ENCODE assay signal across 27 cellular contexts in the genomic region with DNA sequence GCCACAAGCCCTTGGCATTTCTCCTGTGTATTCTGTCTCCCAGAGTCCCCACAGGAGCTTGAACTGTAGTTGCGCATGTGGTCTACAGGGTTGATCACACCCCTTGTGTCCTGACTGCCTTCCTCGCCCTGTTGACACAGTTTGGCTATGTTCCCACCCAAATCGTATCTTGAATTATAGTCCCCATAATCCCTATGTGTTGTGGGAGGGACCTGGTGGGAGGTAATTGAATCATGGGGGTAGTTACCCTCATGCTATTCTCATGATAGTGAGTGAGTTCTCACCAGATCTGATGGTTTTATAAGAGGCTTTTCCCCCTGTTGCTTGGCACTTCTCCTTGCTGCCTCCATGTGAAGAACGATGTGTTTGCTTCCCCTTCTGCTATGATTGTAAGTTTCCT. TPM values are rescaled to one million over a fixed set of nuclear protein-coding genes. Genes with fewer than 3 reads are reported as not detected.
DNase-seq lines count a peak whose midpoint lies in the region; ATAC-seq and TF ChIP-seq lines count a peak whose summit lies in the region.
"Had no signal": no experiment of that assay in that cellular context is flagged by ENCODE, and none has a peak within 500 bp of the region (broad histone marks: within the 10 kb centered on the region; RNA-seq: fewer than 3 reads in every experiment).

No MANE protein-coding gene starts in this region.

- no peak overlapping the region for H3K4me3 Mint-ChIP-seq in T-helper 17 cell
- no peak overlapping the region for H3K4me3 Mint-ChIP-seq in nephron progenitor cell
- H3K4me3 Mint-ChIP-seq: CD14-positive monocyte; CD4-positive, alpha-beta memory T cell; CD4-positive, CD25-positive, alpha-beta regulatory T cell; CD8-positive, alpha-beta memory T cell had no signal

- no peak overlapping the region for H3K4me3 ChIP-seq in HEK293 (ENCODE audit: low read depth, low read length)
- no peak overlapping the region for H3K4me3 ChIP-seq in stomach
- H3K4me3 ChIP-seq: BLaER1, GM12878 had no signal

- POLR2A ChIA-PET in HEK293 (lab: Yijun Ruan, JAX), result no interaction called here

- WGBS in stomach, 5 donors, result 41 to 49% (median 47%) methylated on average over 4 of the region's 4 CpGs

- no peak overlapping the region for H3K27ac ChIP-seq in HEK293 (ENCODE audit: extremely low read depth, low read depth, low read length)
- H3K27ac ChIP-seq in stomach, result no peak overlapping the region
- H3K27ac ChIP-seq: BLaER1 had no signal

- no peaks in the 10 kb centered on the region for H3K36me3 Mint-ChIP-seq in T-helper 17 cell (ENCODE audit: low read depth)
- no peaks in the 10 kb centered on the region for H3K36me3 Mint-ChIP-seq in nephron progenitor cell (ENCODE audit: low read depth)
- H3K36me3 Mint-ChIP-seq: CD14-positive monocyte; CD4-positive, alpha-beta memory T cell; CD4-positive, CD25-positive, alpha-beta regulatory T cell; CD8-positive, alpha-beta memory T cell had no signal

- intact Hi-C loops in stomach (cut with DNase I; ENCODE audit: low total_unique reads), result no loop called here

- H3K36me3 ChIP-seq in HEK293 (ENCODE audit: control insufficient read depth in 2 of 2, insufficient read depth in 1 of 2, low read length in 2 of 2) (no peaks in the 10 kb centered on the region), stomach (no peaks in the 10 kb centered on the region)
- H3K36me3 ChIP-seq: BE2C, BLaER1 had no signal

- H3K9me3 ChIP-seq in HEK293 (ENCODE audit: control insufficient read depth, insufficient read depth, low read depth, low read length) (no peaks in the 10 kb centered on the region), T-helper 17 cell (ENCODE audit: control insufficient read depth, low read length, poor library complexity, severe bottlenecking) (no peaks in the 10 kb centered on the region), stomach (no peaks in the 10 kb centered on the region)
- H3K9me3 ChIP-seq: BE2C had no signal

- H3K4me1 ChIP-seq in HEK293 (ENCODE audit: control insufficient read depth, insufficient read depth, low read length) (no peaks in the 10 kb centered on the region), stomach (no peaks in the 10 kb centered on the region)

- no peak for TF ChIP-seq EP300 in stomach (IDR thresholded peaks at IDR 0.05)

- H3K4me1 Mint-ChIP-seq in T-helper 17 cell (no peaks in the 10 kb centered on the region), nephron progenitor cell (peaks cover 15% of the 10 kb centered on the region)
- H3K4me1 Mint-ChIP-seq: CD4-positive, alpha-beta memory T cell; CD4-positive, CD25-positive, alpha-beta regulatory T cell; CD8-positive, alpha-beta memory T cell had no signal

- DNase-seq in T-helper 17 cell, result no peak
- DNase-seq in nephron progenitor cell, result no peak
- DNase-seq in stomach, result no peak
- DNase-seq: 8988T; ACHN; BE2C; C1 segment of cervical spinal cord; CD4-positive, alpha-beta memory T cell; CD4-positive, CD25-positive, alpha-beta regulatory T cell; CD8-positive, alpha-beta memory T cell; COR-L47; DMS 273 treated with DMSO at 0.1 percent for 48 hours; DMS153; DMS53; DMS79; DND-41; EL; GDM1 had no signal

- no peaks in the 10 kb centered on the region for H3K9me3 Mint-ChIP-seq in nephron progenitor cell
- H3K9me3 Mint-ChIP-seq: CD4-positive, CD25-positive, alpha-beta regulatory T cell; CD8-positive, alpha-beta memory T cell had no signal

- CTCF ChIA-PET in HEK293 (lab: Yijun Ruan, JAX), result interaction anchor here (0.7 kb wide), 1 partner anchor 387 kb away, joined by 3 read pairs; no protein-coding TSS in a partner anchor

- ATAC-seq in T-helper 17 cell (no peak), HG03457 (IDR thresholded peaks at IDR 0.05; ENCODE audit: unreplicated experiment) (no peak)
- ATAC-seq: GM12878 had no signal

- TF ChIP-seq POLR2A in stomach (IDR thresholded peaks at IDR 0.05), result no peak

- peaks cover 4% of the 10 kb centered on the region for H3K27me3 Mint-ChIP-seq in T-helper 17 cell
- H3K27me3 Mint-ChIP-seq in nephron progenitor cell (ENCODE audit: low read depth, poor library complexity), result peaks cover 29% of the 10 kb centered on the region
- H3K27me3 Mint-ChIP-seq: CD4-positive, CD25-positive, alpha-beta regulatory T cell had no signal

- H3K27me3 ChIP-seq in stomach, result no peaks in the 10 kb centered on the region
- H3K27me3 ChIP-seq: BE2C, BLaER1 had no signal

- TF ChIP-seq CTCF in HEK293 (tag by site-specific recombination; IDR thresholded peaks at IDR 0.05), result no peak
- no peak for TF ChIP-seq CTCF in nephron progenitor cell (IDR thresholded peaks at IDR 0.05)
- no peak for TF ChIP-seq CTCF in stomach (IDR thresholded peaks at IDR 0.05)

- H3K27ac Mint-ChIP-seq in T-helper 17 cell (peak overlapping the region; percentile 24), nephron progenitor cell (peak overlapping the region; percentile 4)
- H3K27ac Mint-ChIP-seq: CD4-positive, alpha-beta memory T cell; CD4-positive, CD25-positive, alpha-beta regulatory T cell; CD8-positive, alpha-beta memory T cell had no signal

TF ChIP-seq in HEK293, 187 proteins besides CTCF, POLR2A, EP300 and RAD21:
- no peak for TF ChIP-seq BCL11A (tag by site-specific recombination; IDR thresholded peaks at IDR 0.05; ENCODE audit: low read depth)
- TF ChIP-seq ZFHX2 (tag by site-specific recombination; conservative IDR thresholded peaks at IDR 0.05), result peak; percentile 69
- peak; percentile 70 for TF ChIP-seq EGR2 (tag by site-specific recombination; IDR thresholded peaks at IDR 0.05; ENCODE audit: low read depth)
- TF ChIP-seq ZSCAN30 (tag by site-specific recombination; IDR thresholded peaks at IDR 0.05), result no peak
- TF ChIP-seq, protein P1, sequence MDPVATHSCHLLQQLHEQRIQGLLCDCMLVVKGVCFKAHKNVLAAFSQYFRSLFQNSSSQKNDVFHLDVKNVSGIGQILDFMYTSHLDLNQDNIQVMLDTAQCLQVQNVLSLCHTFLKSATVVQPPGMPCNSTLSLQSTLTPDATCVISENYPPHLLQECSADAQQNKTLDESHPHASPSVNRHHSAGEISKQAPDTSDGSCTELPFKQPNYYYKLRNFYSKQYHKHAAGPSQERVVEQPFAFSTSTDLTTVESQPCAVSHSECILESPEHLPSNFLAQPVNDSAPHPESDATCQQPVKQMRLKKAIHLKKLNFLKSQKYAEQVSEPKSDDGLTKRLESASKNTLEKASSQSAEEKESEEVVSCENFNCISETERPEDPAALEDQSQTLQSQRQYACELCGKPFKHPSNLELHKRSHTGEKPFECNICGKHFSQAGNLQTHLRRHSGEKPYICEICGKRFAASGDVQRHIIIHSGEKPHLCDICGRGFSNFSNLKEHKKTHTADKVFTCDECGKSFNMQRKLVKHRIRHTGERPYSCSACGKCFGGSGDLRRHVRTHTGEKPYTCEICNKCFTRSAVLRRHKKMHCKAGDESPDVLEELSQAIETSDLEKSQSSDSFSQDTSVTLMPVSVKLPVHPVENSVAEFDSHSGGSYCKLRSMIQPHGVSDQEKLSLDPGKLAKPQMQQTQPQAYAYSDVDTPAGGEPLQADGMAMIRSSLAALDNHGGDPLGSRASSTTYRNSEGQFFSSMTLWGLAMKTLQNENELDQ (tag by site-specific recombination; IDR thresholded peaks at IDR 0.05; ENCODE audit: low read depth), result no peak
- no peak for TF ChIP-seq ZNF350 (tag by site-specific recombination; IDR thresholded peaks at IDR 0.05)
- TF ChIP-seq ZNF48 (tag by site-specific recombination; IDR thresholded peaks at IDR 0.05), result no peak
- TF ChIP-seq ZNF433 (tag by site-specific recombination; IDR thresholded peaks at IDR 0.05; ENCODE audit: low read depth), result no peak
- TF ChIP-seq, protein P2, sequence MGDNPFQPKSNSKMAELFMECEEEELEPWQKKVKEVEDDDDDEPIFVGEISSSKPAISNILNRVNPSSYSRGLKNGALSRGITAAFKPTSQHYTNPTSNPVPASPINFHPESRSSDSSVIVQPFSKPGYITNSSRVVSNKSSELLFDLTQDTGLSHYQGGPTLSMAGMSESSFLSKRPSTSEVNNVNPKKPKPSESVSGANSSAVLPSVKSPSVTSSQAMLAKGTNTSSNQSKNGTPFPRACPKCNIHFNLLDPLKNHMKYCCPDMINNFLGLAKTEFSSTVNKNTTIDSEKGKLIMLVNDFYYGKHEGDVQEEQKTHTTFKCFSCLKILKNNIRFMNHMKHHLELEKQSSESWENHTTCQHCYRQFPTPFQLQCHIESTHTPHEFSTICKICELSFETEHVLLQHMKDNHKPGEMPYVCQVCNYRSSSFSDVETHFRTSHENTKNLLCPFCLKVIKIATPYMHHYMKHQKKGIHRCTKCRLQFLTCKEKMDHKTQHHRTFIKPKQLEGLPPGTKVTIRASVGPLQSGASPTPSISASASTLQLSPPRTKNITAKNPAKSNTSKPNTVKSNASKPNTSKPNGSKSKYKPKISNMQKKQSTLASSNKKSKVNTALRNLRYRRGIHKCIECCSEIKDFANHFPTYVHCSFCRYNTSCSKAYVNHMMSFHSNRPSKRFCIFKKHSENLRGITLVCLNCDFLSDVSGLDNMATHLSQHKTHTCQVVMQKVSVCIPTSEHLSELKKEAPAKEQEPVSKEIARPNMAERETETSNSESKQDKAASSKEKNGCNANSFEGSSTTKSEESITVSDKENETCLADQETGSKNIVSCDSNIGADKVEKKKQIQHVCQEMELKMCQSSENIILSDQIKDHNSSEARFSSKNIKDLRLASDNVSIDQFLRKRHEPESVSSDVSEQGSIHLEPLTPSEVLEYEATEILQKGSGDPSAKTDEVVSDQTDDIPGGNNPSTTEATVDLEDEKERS (tag by site-specific recombination; IDR thresholded peaks at IDR 0.05), result no peak
- TF ChIP-seq, protein P3, sequence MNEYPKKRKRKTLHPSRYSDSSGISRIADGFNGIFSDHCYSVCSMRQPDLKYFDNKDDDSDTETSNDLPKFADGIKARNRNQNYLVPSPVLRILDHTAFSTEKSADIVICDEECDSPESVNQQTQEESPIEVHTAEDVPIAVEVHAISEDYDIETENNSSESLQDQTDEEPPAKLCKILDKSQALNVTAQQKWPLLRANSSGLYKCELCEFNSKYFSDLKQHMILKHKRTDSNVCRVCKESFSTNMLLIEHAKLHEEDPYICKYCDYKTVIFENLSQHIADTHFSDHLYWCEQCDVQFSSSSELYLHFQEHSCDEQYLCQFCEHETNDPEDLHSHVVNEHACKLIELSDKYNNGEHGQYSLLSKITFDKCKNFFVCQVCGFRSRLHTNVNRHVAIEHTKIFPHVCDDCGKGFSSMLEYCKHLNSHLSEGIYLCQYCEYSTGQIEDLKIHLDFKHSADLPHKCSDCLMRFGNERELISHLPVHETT (tag by site-specific recombination; IDR thresholded peaks at IDR 0.05), result no peak
- no peak for TF ChIP-seq BCL11B (tag by site-specific recombination; IDR thresholded peaks at IDR 0.05; ENCODE audit: low read depth)

RNA-seq across cellular contexts. Expression of a gene that starts 21.2 kb away (rescaled TPM):
- total RNA-seq in T-helper 17 cell (not detected), stomach (under 1 TPM in 1 of 5 donors, not detected in 4; 0.18 TPM)
- polyA plus RNA-seq in stomach, result 1 to 10 TPM in 2 of 3 donors, under 1 TPM in 1; 0.76 to 4.3 (median 4.2) TPM
- total RNA-seq: A673; CD4-positive, alpha-beta memory T cell; CD4-positive, CD25-positive, alpha-beta regulatory T cell; Daoy; G401 had no signal
- polyA plus RNA-seq: AG04450; CD14-positive monocyte; CD4-positive, alpha-beta memory T cell; CD8-positive, alpha-beta memory T cell had no signal

RNA-seq across cellular contexts. Expression of a gene that starts 25.3 kb away (rescaled TPM):
- total RNA-seq in T-helper 17 cell (10 to 100 TPM; 61.8 to 84.5 TPM), stomach (100 to 1,000 TPM in 2 of 5 donors, 10 to 100 TPM in 3; 18.9 to 377 (median 40.3) TPM)
- 10 to 100 TPM; 15.3 to 42.0 (median 22.7) TPM for polyA plus RNA-seq in stomach

RNA-seq across cellular contexts. Expression of a gene that starts 27.7 kb away (rescaled TPM):
- total RNA-seq in T-helper 17 cell (not detected), stomach (not detected)
- polyA plus RNA-seq in stomach, result not detected
- total RNA-seq: A673; CD4-positive, alpha-beta memory T cell; CD4-positive, CD25-positive, alpha-beta regulatory T cell; CD8-positive, alpha-beta memory T cell; Daoy; G401; GM12878 had no signal
- polyA plus RNA-seq: AG04450; CD14-positive monocyte; CD4-positive, alpha-beta memory T cell; CD4-positive, CD25-positive, alpha-beta regulatory T cell; CD8-positive, alpha-beta memory T cell; GM12878 had no signal
